In the genomic region with DNA sequence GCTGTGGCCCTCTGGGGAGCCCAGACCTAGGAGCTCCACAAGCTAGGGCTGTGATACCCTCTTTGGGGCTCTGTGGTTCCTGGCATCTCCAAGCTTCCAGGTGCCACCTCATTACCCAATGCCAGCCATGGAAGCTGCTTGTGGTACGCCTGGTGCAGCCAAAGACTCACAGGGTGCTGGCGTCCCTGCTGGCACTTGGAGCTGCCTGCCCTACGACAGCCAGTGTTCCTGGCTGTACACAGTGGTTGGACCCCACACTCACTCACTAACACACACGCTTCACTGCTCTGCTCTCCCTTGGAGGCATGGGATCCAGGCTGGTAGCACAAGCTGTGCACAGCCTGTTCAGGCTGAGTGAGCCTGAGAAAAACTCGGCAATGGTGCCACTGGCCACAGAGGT, we compare ENCODE assay signal across 17 cellular contexts.
DNase-seq lines count a peak whose midpoint lies in the region; ATAC-seq and TF ChIP-seq lines count a peak whose summit lies in the region.
"Had no signal": no experiment of that assay in that cellular context is flagged by ENCODE, and none has a peak within 500 bp of the region (broad histone marks: within the 10 kb centered on the region; RNA-seq: fewer than 3 reads in every experiment).

No MANE protein-coding gene starts in this region.

- H3K4me1 Mint-ChIP-seq in chondrocyte (ENCODE audit: low read depth) (peaks cover 3% of the 10 kb centered on the region), H9 (peaks cover 33 to 35% of the 10 kb centered on the region in 2 experiments)
- no peaks in the 10 kb centered on the region for H3K4me1 Mint-ChIP-seq in activated T-helper 17 cell treated with anti-CD3 and anti-CD28 coated beads, Interleukin-2, amount 50 U/mL, for 72 hours
- H3K4me1 Mint-ChIP-seq: B cell had no signal

- no peak overlapping the region for H4K5ac ChIP-seq in H9 (ENCODE audit: insufficient read length, low read depth, low read length)

- H4K8ac ChIP-seq in neuronal stem cell (ENCODE audit: low read depth, low read length), result no peak overlapping the region
- no peak overlapping the region for H4K8ac ChIP-seq in H9 (replicated peaks; ENCODE audit: insufficient read length, low read depth, low read length)

- H3K27ac ChIP-seq in neuronal stem cell (replicated peaks; ENCODE audit: low read length), result no peak overlapping the region
- no peak overlapping the region for H3K27ac ChIP-seq in aorta (ENCODE audit: low read depth in 1 of 2, low read length in 2 of 2)
- no peak overlapping the region for H3K27ac ChIP-seq in H9 (ENCODE audit: insufficient read length, low read depth, low read length)
- H3K27ac ChIP-seq: 22Rv1; A549; BLaER1 treated with 17β-estradiol and CSF1 and Interleukin-3, amounts not matched to agents 10 nM and 100 nM; C4-2B had no signal

- intact Hi-C loops in aorta (cut with DNase I), result no loop called here

- H2AK5ac ChIP-seq in neuronal stem cell (ENCODE audit: low read depth, low read length) (no peak overlapping the region), H9 (ENCODE audit: insufficient read length, low read length) (no peak overlapping the region)

- no peak overlapping the region for H3K4me2 ChIP-seq in neuronal stem cell (ENCODE audit: insufficient read depth, low read length, poor library complexity, severe bottlenecking)
- H3K4me2 ChIP-seq in H9 (ENCODE audit: insufficient read depth, insufficient read length, low read length), result no peak overlapping the region
- H3K4me2 ChIP-seq: A549; BLaER1 treated with 17β-estradiol and CSF1 and Interleukin-3, amounts not matched to agents 10 nM and 100 nM had no signal

- no CpG with 5 or more reads among the region's 5 CpGs for WGBS in neuronal stem cell (ENCODE audit: extremely low coverage in 2 of 2, insufficient read length in 2 of 2, insufficient replicate concordance in 1 of 2), 2 donors
- WGBS in aorta, 2 donors, result 91 to 92% methylated on average over 5 of the region's 5 CpGs
- whole genome bisulfite sequencing in H9 (ENCODE audit: extremely low coverage, insufficient read length, low lambda C conversion rate), result no CpG with 5 or more reads among the region's 5 CpGs

- H3K9me3 Mint-ChIP-seq in chondrocyte (ENCODE audit: low read depth), result no peaks in the 10 kb centered on the region
- peaks cover 14% of the 10 kb centered on the region for H3K9me3 Mint-ChIP-seq in activated T-helper 17 cell treated with anti-CD3 and anti-CD28 coated beads, Interleukin-2, amount 50 U/mL, for 72 hours
- no peaks in the 10 kb centered on the region for H3K9me3 Mint-ChIP-seq in H9
- H3K9me3 Mint-ChIP-seq: CD8-positive, alpha-beta T cell had no signal

- H4K91ac ChIP-seq in neuronal stem cell (ENCODE audit: low read depth, low read length, poor library complexity) (no peak overlapping the region), H9 (ENCODE audit: insufficient read length, low read depth, low read length) (no peak overlapping the region)

- H3K4me3 Mint-ChIP-seq in chondrocyte (ENCODE audit: unreplicated experiment), result no peak overlapping the region
- H3K4me3 Mint-ChIP-seq in activated T-helper 17 cell treated with anti-CD3 and anti-CD28 coated beads, Interleukin-2, amount 50 U/mL, for 72 hours, result no peak overlapping the region
- peak overlapping the region in 1 of 2 experiments; percentile 55; a peak in 1 of 5 replicates for H3K4me3 Mint-ChIP-seq in H9
- H3K4me3 Mint-ChIP-seq: B cell; CD4-positive, alpha-beta T cell; CD8-positive, alpha-beta T cell had no signal

- H3K27ac Mint-ChIP-seq in chondrocyte (ENCODE audit: unreplicated experiment) (no peak overlapping the region), H9 (no peak overlapping the region; a peak in 2 of 7 replicates)
- H3K27ac Mint-ChIP-seq in activated T-helper 17 cell treated with anti-CD3 and anti-CD28 coated beads, Interleukin-2, amount 50 U/mL, for 72 hours, result no peak overlapping the region
- H3K27ac Mint-ChIP-seq: B cell; CD4-positive, alpha-beta T cell; CD8-positive, alpha-beta T cell had no signal

- no peak for TF ChIP-seq CTCF in chondrocyte (IDR thresholded peaks at IDR 0.05)
- no peak for TF ChIP-seq CTCF in H9 (conservative IDR thresholded peaks at IDR 0.05)

- H3K9ac ChIP-seq in neuronal stem cell (ENCODE audit: low read depth, low read length, poor library complexity) (no peak overlapping the region), H9 (ENCODE audit: extremely low read depth, insufficient read length, low read length) (no peak overlapping the region)
- H3K9ac ChIP-seq: BLaER1 treated with 17β-estradiol and CSF1 and Interleukin-3, amounts not matched to agents 10 nM and 100 nM had no signal

- no peak overlapping the region for H2BK5ac ChIP-seq in neuronal stem cell (ENCODE audit: low read length)
- H2BK5ac ChIP-seq in H9 (ENCODE audit: insufficient read length, low read length), result no peak overlapping the region

- H3K36me3 Mint-ChIP-seq in chondrocyte (ENCODE audit: low read depth), result no peaks in the 10 kb centered on the region
- H3K36me3 Mint-ChIP-seq in activated T-helper 17 cell treated with anti-CD3 and anti-CD28 coated beads, Interleukin-2, amount 50 U/mL, for 72 hours (ENCODE audit: low read depth), result no peaks in the 10 kb centered on the region
- no peaks in the 10 kb centered on the region; a peak in 1 of 7 replicates for H3K36me3 Mint-ChIP-seq in H9 (ENCODE audit: insufficient read depth in 1 of 3, low read depth in 3 of 3)
- H3K36me3 Mint-ChIP-seq: CD8-positive, alpha-beta T cell had no signal

- H3K36me3 ChIP-seq in neuronal stem cell (replicated peaks in 1 of 2; ENCODE audit: control insufficient read depth in 2 of 2, insufficient read depth in 2 of 2, low read length in 2 of 2), result no peaks in the 10 kb centered on the region
- no peaks in the 10 kb centered on the region for H3K36me3 ChIP-seq in aorta (ENCODE audit: control insufficient read depth in 1 of 2, insufficient read depth in 2 of 2, low read length in 1 of 2)
- H3K36me3 ChIP-seq: BLaER1 treated with 17β-estradiol and CSF1 and Interleukin-3, amounts not matched to agents 10 nM and 100 nM had no signal

- H3K14ac ChIP-seq in neuronal stem cell (ENCODE audit: low read length) (no peak overlapping the region), H9 (ENCODE audit: insufficient read depth, low read length) (no peak overlapping the region)

- H2BK20ac ChIP-seq in H9 (ENCODE audit: low read depth, low read length, poor library complexity, severe bottlenecking), result no peak overlapping the region

- H3K79me1 ChIP-seq in neuronal stem cell (ENCODE audit: low read depth, low read length) (no peaks in the 10 kb centered on the region), H9 (ENCODE audit: insufficient read depth, low read depth, low read length, poor library complexity, severe bottlenecking) (no peaks in the 10 kb centered on the region)

- DNase-seq in chondrocyte (ENCODE audit: low spot score) (peak; percentile 28), neuronal stem cell (ENCODE audit: low spot score) (no peak), aorta (no peak), H9 (no peak)
- DNase-seq: AML-193; Caco-2; Calu3; CD4-positive, alpha-beta T cell; CD8-positive, alpha-beta T cell; DMS79 treated with DMSO at 0.1 percent for 48 hours; GF-D8 had no signal

- H3K4ac ChIP-seq in neuronal stem cell (ENCODE audit: low read length) (no peak overlapping the region), H9 (ENCODE audit: low read depth, low read length) (no peak overlapping the region)

- no peaks in the 10 kb centered on the region for H3K79me2 ChIP-seq in H9 (ENCODE audit: insufficient read depth, low read length)

- H4K20me1 ChIP-seq in H9 (ENCODE audit: control insufficient read depth, insufficient read depth, insufficient read length), result no peaks in the 10 kb centered on the region
- H4K20me1 ChIP-seq: BLaER1 treated with 17β-estradiol and CSF1 and Interleukin-3, amounts not matched to agents 10 nM and 100 nM had no signal

- no peak overlapping the region for H3K23ac ChIP-seq in neuronal stem cell (ENCODE audit: low read depth, low read length, poor library complexity)
- no peak overlapping the region for H3K23ac ChIP-seq in H9 (ENCODE audit: insufficient read length, low read depth, low read length)

- H3K27me3 Mint-ChIP-seq in chondrocyte (ENCODE audit: low read depth), result no peaks in the 10 kb centered on the region
- no peaks in the 10 kb centered on the region for H3K27me3 Mint-ChIP-seq in activated T-helper 17 cell treated with anti-CD3 and anti-CD28 coated beads, Interleukin-2, amount 50 U/mL, for 72 hours
- H3K27me3 Mint-ChIP-seq in H9 (ENCODE audit: low read depth), result no peaks in the 10 kb centered on the region
- H3K27me3 Mint-ChIP-seq: B cell; CD4-positive, alpha-beta T cell had no signal

- H3K27me3 ChIP-seq in neuronal stem cell (ENCODE audit: control insufficient read depth in 3 of 3, insufficient read depth in 3 of 3, low read depth in 1 of 3, low read length in 3 of 3) (no peaks in the 10 kb centered on the region), aorta (ENCODE audit: control insufficient read depth in 1 of 2, insufficient read depth in 2 of 2, low read length in 1 of 2) (no peaks in the 10 kb centered on the region), H9 (ENCODE audit: insufficient read depth, low read length) (no peaks in the 10 kb centered on the region)
- H3K27me3 ChIP-seq: BLaER1 treated with 17β-estradiol and CSF1 and Interleukin-3, amounts not matched to agents 10 nM and 100 nM had no signal

- H3K23me2 ChIP-seq in H9 (ENCODE audit: insufficient read length, low read depth, low read length, poor library complexity, severe bottlenecking), result no peaks in the 10 kb centered on the region

- H3T11ph ChIP-seq in H9 (ENCODE audit: low read length), result no peak overlapping the region

- no peak overlapping the region for H3K56ac ChIP-seq in H9 (ENCODE audit: insufficient read length, low read depth, low read length)

- H2AFZ ChIP-seq in neuronal stem cell (ENCODE audit: low read length) (no peak overlapping the region), H9 (ENCODE audit: low read length) (no peak overlapping the region)

- no peak overlapping the region for H2BK12ac ChIP-seq in neuronal stem cell (ENCODE audit: low read length)
- H2BK12ac ChIP-seq in H9 (ENCODE audit: insufficient read length, low read depth, low read length), result no peak overlapping the region

- no peak overlapping the region for H3K4me3 ChIP-seq in neuronal stem cell (ENCODE audit: low read length in 2 of 2)
- no peak overlapping the region for H3K4me3 ChIP-seq in aorta (ENCODE audit: low read length in 2 of 2)
- H3K4me3 ChIP-seq: A549; BLaER1 treated with 17β-estradiol and CSF1 and Interleukin-3, amounts not matched to agents 10 nM and 100 nM had no signal

- H2BK15ac ChIP-seq in neuronal stem cell (ENCODE audit: low read length), result no peak overlapping the region
- no peak overlapping the region for H2BK15ac ChIP-seq in H9 (ENCODE audit: low read depth, low read length)

- H3K9me3 ChIP-seq in neuronal stem cell (replicated peaks in 1 of 2; ENCODE audit: control insufficient read depth in 2 of 2, insufficient read depth in 1 of 2, low read depth in 1 of 2, low read length in 2 of 2) (no peaks in the 10 kb centered on the region), aorta (ENCODE audit: control insufficient read depth, low read length) (peaks cover 2% of the 10 kb centered on the region), H9 (ENCODE audit: control insufficient read depth, low read depth, low read length) (no peaks in the 10 kb centered on the region)
- H3K9me3 ChIP-seq: A549, Caco-2 had no signal

- H3K4me1 ChIP-seq in neuronal stem cell (ENCODE audit: control insufficient read depth in 2 of 2, insufficient read depth in 1 of 2, low read depth in 1 of 2, low read length in 2 of 2) (peaks cover 3 to 6% of the 10 kb centered on the region in 2 donors), aorta (ENCODE audit: control insufficient read depth in 1 of 2, insufficient read depth in 2 of 2, low read length in 2 of 2) (no peaks in the 10 kb centered on the region), H9 (ENCODE audit: insufficient read depth, low read length) (peaks cover 2% of the 10 kb centered on the region; the same call in 1 of the 2 replicates)
- H3K4me1 ChIP-seq: A549; BLaER1 treated with 17β-estradiol and CSF1 and Interleukin-3, amounts not matched to agents 10 nM and 100 nM; Caco-2 had no signal

- H2BK120ac ChIP-seq in neuronal stem cell (ENCODE audit: low read depth, low read length) (no peak overlapping the region), H9 (ENCODE audit: low read depth, low read length, poor library complexity, severe bottlenecking) (no peak overlapping the region)

- ATAC-seq in aorta (ENCODE audit: low FRiP score), result peak; percentile 53
- no peak for ATAC-seq in activated T-helper 17 cell treated with anti-CD3 and anti-CD28 coated beads, Interleukin-2, amount 50 U/mL, for 72 hours (replicated peaks)
- ATAC-seq: A549; CD8-positive, alpha-beta T cell had no signal

- H3K18ac ChIP-seq in neuronal stem cell (ENCODE audit: low read length), result peak overlapping the region; percentile 87
- no peak overlapping the region for H3K18ac ChIP-seq in H9 (ENCODE audit: insufficient read length, low read depth, low read length)
